In the genomic region with DNA sequence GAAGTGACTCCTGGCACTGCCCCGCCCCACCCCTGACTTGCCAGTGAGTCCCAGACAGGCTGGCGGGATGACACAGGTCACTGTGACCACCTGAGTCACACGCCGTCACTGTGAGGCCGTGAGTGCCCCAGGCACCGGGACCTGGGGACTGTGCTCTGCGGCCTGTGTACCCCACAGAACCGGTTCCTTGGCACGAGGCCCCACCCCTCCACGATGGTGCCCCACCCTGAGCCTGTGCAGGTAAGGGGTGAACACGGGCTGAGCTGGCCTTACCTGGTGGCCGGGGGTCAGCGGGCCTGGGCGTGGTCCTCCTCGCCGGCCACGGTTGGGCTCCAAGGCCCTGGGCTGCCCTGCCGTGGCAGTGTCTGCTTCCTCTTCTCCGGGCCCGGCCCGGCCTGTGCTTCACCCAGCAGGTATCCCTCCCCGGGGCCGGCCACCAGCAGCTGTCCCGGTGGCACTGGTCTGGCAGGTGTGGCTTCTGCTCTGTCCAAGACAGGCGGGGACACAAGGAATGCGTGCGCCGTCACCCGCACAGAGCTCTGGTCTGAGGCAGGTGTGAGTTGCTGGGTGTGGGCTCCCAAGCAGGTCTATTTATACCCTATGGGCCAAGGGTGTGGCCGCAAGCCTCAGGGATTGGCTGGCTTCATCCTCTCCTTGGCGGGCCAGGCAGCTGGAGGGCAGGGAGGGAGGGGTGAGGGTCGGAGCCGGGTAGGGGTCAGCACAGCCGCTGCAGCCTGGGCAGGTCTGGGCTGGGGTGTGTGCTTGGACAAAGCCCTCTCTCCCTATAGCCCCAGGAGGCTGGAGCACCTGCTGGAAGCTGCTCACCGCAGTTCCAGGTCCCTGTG, we compare ENCODE assay signal across 12 cellular contexts. TPM values are rescaled to one million over a fixed set of nuclear protein-coding genes. Genes with fewer than 3 reads are reported as not detected.
DNase-seq lines count a peak whose midpoint lies in the region; ATAC-seq and TF ChIP-seq lines count a peak whose summit lies in the region.
"Had no signal": no experiment of that assay in that cellular context is flagged by ENCODE, and none has a peak within 500 bp of the region (broad histone marks: within the 10 kb centered on the region; RNA-seq: fewer than 3 reads in every experiment).

Gene RNF223 (minus strand): TSS at position 564 of the 845 bp plus-strand sequence. CDS start 1,740 bp downstream, outside the sequence.

- H3K4me3 ChIP-seq in left ventricle myocardium inferior (no peak within 1 kb of the TSS), Peyer's patch (peak within 1 kb of the TSS in 1 of 4 donors; percentile 21), upper lobe of right lung (no peak within 1 kb of the TSS)

- no peaks in the 10 kb centered on the region for H3K9me3 ChIP-seq in left ventricle myocardium inferior (replicated peaks)
- no peaks in the 10 kb centered on the region for H3K9me3 ChIP-seq in Peyer's patch
- no peaks in the 10 kb centered on the region for H3K9me3 ChIP-seq in upper lobe of right lung
- H3K9me3 ChIP-seq: neutrophil had no signal

- ATAC-seq in Right ventricle myocardium inferior (peak; percentile 30), upper lobe of right lung (peak; percentile 76), HG03196 (IDR thresholded peaks at IDR 0.05; ENCODE audit: unreplicated experiment) (no peak)

- H3K36me3 ChIP-seq in left ventricle myocardium inferior (no peaks in the 10 kb centered on the region), Peyer's patch (no peaks in the 10 kb centered on the region), upper lobe of right lung (no peaks in the 10 kb centered on the region)
- H3K36me3 ChIP-seq: neutrophil had no signal

- DNase-seq in Right ventricle myocardium inferior (ENCODE audit: missing footprints): peak; percentile 57
- no peak for DNase-seq in left ventricle myocardium inferior
- DNase-seq in Peyer's patch: peak in 2 of 3 donors; percentile 76 to 80
- DNase-seq in kidney tubule cell (ENCODE audit: low spot score): peak; percentile 81
- peak; percentile 85 for DNase-seq in upper lobe of right lung
- no peak for DNase-seq in posterior vena cava (ENCODE audit: low spot score)
- no peak for DNase-seq in globus pallidus (ENCODE audit: low spot score)
- DNase-seq: MV-4-11; stimulated activated CD4-positive, alpha-beta T cell treated with anti-CD3 and anti-CD28 coated beads, Interleukin-4, amount 100 ng/mL, for 4 hours had no signal

- H3K27ac ChIP-seq in left ventricle myocardium inferior (replicated peaks) (no peak within 1 kb of the TSS), Peyer's patch (peak within 1 kb of the TSS in 2 of 4 donors; percentile 48 to 73), upper lobe of right lung (no peak within 1 kb of the TSS)
- H3K27ac ChIP-seq: neutrophil had no signal

- peak; percentile 34 to 63 for TF ChIP-seq POLR2A in Peyer's patch (IDR thresholded peaks at IDR 0.05)

- no peak for TF ChIP-seq CTCF in left ventricle myocardium inferior (IDR thresholded peaks at IDR 0.05; ENCODE audit: borderline replicate concordance)
- TF ChIP-seq CTCF in Peyer's patch (IDR thresholded peaks at IDR 0.05): no peak
- TF ChIP-seq CTCF in upper lobe of right lung (IDR thresholded peaks at IDR 0.05): no peak

- H3K4me1 ChIP-seq in left ventricle myocardium inferior (peaks cover 10% of the 10 kb centered on the region), Peyer's patch (peaks cover 0 to 19% (median 6%) of the 10 kb centered on the region in 4 donors), upper lobe of right lung (peaks cover 6% of the 10 kb centered on the region)

- intact Hi-C loops in Right ventricle myocardium inferior (cut with DNase I): no loop called here
- intact Hi-C loops in left ventricle myocardium inferior (cut with micrococcal nuclease): no loop called here
- intact Hi-C loops in upper lobe of right lung (cut with DNase I): no loop called here
- intact Hi-C loops in posterior vena cava (cut with DNase I): no loop called here

- H3K27me3 ChIP-seq in left ventricle myocardium inferior (ENCODE audit: low read depth) (peaks cover 65% of the 10 kb centered on the region), Peyer's patch (no peaks in the 10 kb centered on the region), upper lobe of right lung (peaks cover 26% of the 10 kb centered on the region)

RNA-seq across cellular contexts. Expression of gene RNF223, which starts in this region (rescaled TPM):
- not detected for total RNA-seq in Right ventricle myocardium inferior
- not detected for total RNA-seq in left ventricle myocardium inferior
- total RNA-seq in Peyer's patch: 1 to 10 TPM in 1 of 4 donors, not detected in 3; 1.3 TPM
- total RNA-seq in upper lobe of right lung: 0.55 TPM
- total RNA-seq in posterior vena cava: not detected
- total RNA-seq: temporal lobe had no signal

Comparison
In these comparisons a context has a peak if more than half of its experiments do, and no peak if none do; other contexts are left out.
1. Peak in DNase-seq and ATAC-seq in Right ventricle myocardium inferior; RNA of the gene not detected or under 1 TPM.
2. Peak in DNase-seq and ATAC-seq in upper lobe of right lung; RNA of the gene not detected or under 1 TPM.
3. DNase-seq: peak in Peyer's patch (2 of 3) and kidney tubule cell (single experiment); none in left ventricle myocardium inferior (single experiment), posterior vena cava (single experiment) and globus pallidus (single experiment).